Comparison of ENCODE assay signal across 10 cellular contexts in the genomic region with DNA sequence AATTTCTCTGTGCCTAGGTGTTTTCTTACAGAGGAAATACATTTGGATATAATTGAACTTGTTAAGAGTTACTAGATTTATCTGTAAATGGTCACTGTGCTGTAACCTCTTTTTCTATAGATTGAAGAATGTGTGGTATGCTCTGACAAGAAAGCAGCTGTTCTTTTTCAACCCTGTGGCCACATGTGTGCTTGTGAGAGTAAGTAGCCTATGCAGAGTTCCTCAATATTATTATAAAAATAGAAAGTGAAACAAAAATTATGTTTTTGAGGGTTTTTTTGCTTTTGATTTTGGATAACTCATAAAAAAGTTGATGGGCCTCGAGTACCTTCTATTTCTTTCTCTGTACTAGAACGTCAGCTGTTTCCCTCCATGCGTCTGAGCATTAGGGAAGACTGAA.
A peak's percentile ranks its signal among the peaks of the same experiment; 100 is the strongest.
DNase-seq lines count a peak whose midpoint lies in the region; ATAC-seq and TF ChIP-seq lines count a peak whose summit lies in the region.
"Had no signal": no experiment of that assay in that cellular context is flagged by ENCODE, and none has a peak within 500 bp of the region (broad histone marks: within the 10 kb centered on the region; RNA-seq: fewer than 3 reads in every experiment).

No MANE protein-coding gene starts in this region.

- H3K4me1 ChIP-seq in MM.1S (ENCODE audit: low read length), result peaks cover 20% of the 10 kb centered on the region
- H3K4me1 ChIP-seq in heart left ventricle, result peaks cover 0 to 15% (median 0%) of the 10 kb centered on the region in 12 donors
- H3K4me1 ChIP-seq: adrenal gland had no signal

- ATAC-seq in GM19023 (IDR thresholded peaks at IDR 0.05; ENCODE audit: unreplicated experiment) (peak; percentile 84), HG02610 (IDR thresholded peaks at IDR 0.05; ENCODE audit: unreplicated experiment) (peak; percentile 86), heart left ventricle (no peak)

- DNase-seq in MM.1S (peak; percentile 90), non-pigmented ciliary epithelial cell (ENCODE audit: low read depth) (peak; percentile 19), NCI-H2029 (lab: John Stamatoyannopoulos, UW) (no peak), cerebellum (ENCODE audit: low spot score) (no peak), heart left ventricle (no peak)
- DNase-seq: adrenal gland; islet precursor cell; stimulated activated CD4-positive, alpha-beta T cell treated with anti-CD3 and anti-CD28 coated beads, Interleukin-2, amount 100 ng/mL, for 48 hours had no signal

- H3K27me3 ChIP-seq in MM.1S (replicated peaks; ENCODE audit: insufficient read depth, low read length) (no peaks in the 10 kb centered on the region), heart left ventricle (no peaks in the 10 kb centered on the region)
- H3K27me3 ChIP-seq: adrenal gland had no signal

- peaks cover 20% of the 10 kb centered on the region for H3F3A ChIP-seq in MM.1S (ENCODE audit: insufficient read depth, low read length)

- 69 to 79% (median 71%) methylated on average over 3 of the region's 3 CpGs for WGBS in heart left ventricle, 4 donors

- peaks cover 9% of the 10 kb centered on the region for H3K79me2 ChIP-seq in MM.1S (ENCODE audit: low read length)

- H4K20me1 ChIP-seq in MM.1S (ENCODE audit: insufficient read depth, low read length), result no peaks in the 10 kb centered on the region; the same call in 1 of the 2 replicates

- H3K9me2 ChIP-seq in MM.1S (replicated peaks; ENCODE audit: insufficient read depth, low read length), result no peaks in the 10 kb centered on the region

- no peak for TF ChIP-seq POLR2A in heart left ventricle (IDR thresholded peaks at IDR 0.05)

- no peak overlapping the region for H2AFZ ChIP-seq in MM.1S (ENCODE audit: low read length)

- TF ChIP-seq CTCF in MM.1S (IDR thresholded peaks at IDR 0.05; ENCODE audit: low read length) (no peak), heart left ventricle (IDR thresholded peaks at IDR 0.05) (no peak)

- no peak overlapping the region; the same call in 1 of the 2 replicates for H3K9ac ChIP-seq in MM.1S (ENCODE audit: low read length)

- peak overlapping the region; percentile 71; the same call in 1 of the 2 replicates for H3K4me2 ChIP-seq in MM.1S (ENCODE audit: low read depth, low read length)

- H3K27ac ChIP-seq in MM.1S (ENCODE audit: low read length), result peak overlapping the region; percentile 59; the same call in 1 of the 2 replicates
- H3K27ac ChIP-seq in heart left ventricle, result peak overlapping the region in 1 of 12 donors; percentile 47
- H3K27ac ChIP-seq: adrenal gland had no signal

- H3K4me3 ChIP-seq in MM.1S (ENCODE audit: low read length) (peak overlapping the region; percentile 20; the same call in 1 of the 2 replicates), heart left ventricle (no peak overlapping the region)
- H3K4me3 ChIP-seq: adrenal gland had no signal

- H3K36me3 ChIP-seq in MM.1S (replicated peaks; ENCODE audit: insufficient read depth, low read length) (no peaks in the 10 kb centered on the region; the same call in 1 of the 2 replicates), heart left ventricle (peaks cover 0 to 61% (median 28%) of the 10 kb centered on the region in 9 donors)

- H3K9me3 ChIP-seq in MM.1S (replicated peaks; ENCODE audit: insufficient read depth, low read length), result no peaks in the 10 kb centered on the region
- no peaks in the 10 kb centered on the region for H3K9me3 ChIP-seq in heart left ventricle

- intact Hi-C loops in heart left ventricle (cut with DNase I), result loop anchor here in 7 of 10 donors (2.0 to 10.0 kb wide), 7 partner anchors 32 to 658 kb away; a partner anchor contains a TSS

Comparison
In these comparisons a context has a peak if more than half of its experiments do, and no peak if none do; other contexts are left out.
1. ATAC-seq: peak in GM19023 (single experiment) and HG02610 (single experiment); none in heart left ventricle (0 of 4).
2. DNase-seq: peak in MM.1S (single experiment) and non-pigmented ciliary epithelial cell (single experiment); none in NCI-H2029 (single experiment), cerebellum (single experiment) and heart left ventricle (0 of 5).